10 cellular contexts compared by ENCODE assay signal in the genomic region with DNA sequence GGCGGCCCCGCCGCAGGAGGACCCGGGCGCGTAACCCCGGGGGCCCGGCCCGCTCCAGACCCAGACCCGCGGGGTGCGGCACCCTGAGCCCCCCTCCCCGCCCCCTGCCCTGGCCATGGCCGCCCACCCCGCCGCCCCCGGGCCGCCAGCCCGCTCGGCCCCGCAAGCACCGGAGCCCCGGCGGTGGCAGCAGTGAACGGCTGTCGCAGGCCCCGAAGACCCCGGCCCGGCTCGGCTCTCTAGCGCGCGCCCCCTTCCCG. TPM values are rescaled to one million over a fixed set of nuclear protein-coding genes. Genes with fewer than 3 reads are reported as not detected.
DNase-seq lines count a peak whose midpoint lies in the region; ATAC-seq and TF ChIP-seq lines count a peak whose summit lies in the region.
"Had no signal": no experiment of that assay in that cellular context is flagged by ENCODE, and none has a peak within 500 bp of the region (broad histone marks: within the 10 kb centered on the region; RNA-seq: fewer than 3 reads in every experiment).

No MANE protein-coding gene starts in this region.

- H3K4me3 Mint-ChIP-seq in MCF 10A (ENCODE audit: unreplicated experiment) = peak overlapping the region; percentile 73

- H3K18ac ChIP-seq in mesenchymal stem cell (ENCODE audit: low read depth in 1 of 2, low read length in 2 of 2) = no peak overlapping the region

- H3K27ac ChIP-seq in left ventricle myocardium inferior (replicated peaks) (peak overlapping the region; percentile 71), mesenchymal stem cell (ENCODE audit: low read length, poor library complexity, severe bottlenecking) (no peak overlapping the region), aorta (ENCODE audit: low read depth in 1 of 2, low read length in 2 of 2) (no peak overlapping the region)
- H3K27ac ChIP-seq: neutrophil had no signal

- H3K4me3 ChIP-seq in left ventricle myocardium inferior = peak overlapping the region; percentile 82
- H3K4me3 ChIP-seq in mesenchymal stem cell (ENCODE audit: insufficient read depth in 1 of 2, low read depth in 1 of 2, low read length in 2 of 2) = peak overlapping the region in 1 of 2 experiments; percentile 75
- H3K4me3 ChIP-seq in aorta (ENCODE audit: low read length in 2 of 2) = peak overlapping the region; percentile 87 to 89

- H3K4ac ChIP-seq in mesenchymal stem cell (ENCODE audit: low read depth in 1 of 2, low read length in 2 of 2) = no peak overlapping the region

- no peaks in the 10 kb centered on the region for H3K27me3 Mint-ChIP-seq in MCF 10A (ENCODE audit: insufficient read depth, unreplicated experiment)

- no peak overlapping the region for H3K14ac ChIP-seq in mesenchymal stem cell (ENCODE audit: low read length in 2 of 2)

- peaks cover 29% of the 10 kb centered on the region for H3K36me3 ChIP-seq in left ventricle myocardium inferior
- peaks cover 12 to 23% of the 10 kb centered on the region in 2 experiments for H3K36me3 ChIP-seq in mesenchymal stem cell (ENCODE audit: control insufficient read depth in 1 of 2, insufficient read depth in 2 of 2, low read depth in 1 of 2, low read length in 2 of 2)
- peaks cover 0 to 2% of the 10 kb centered on the region in 2 donors for H3K36me3 ChIP-seq in aorta (ENCODE audit: control insufficient read depth in 1 of 2, insufficient read depth in 2 of 2, low read length in 1 of 2)
- H3K36me3 ChIP-seq: neutrophil had no signal

- H2AFZ ChIP-seq in mesenchymal stem cell (ENCODE audit: low read depth, low read length) = no peak overlapping the region

- WGBS in mesenchymal stem cell = 0% methylated on average over 6 of the region's 34 CpGs
- 0% methylated on average over 34 of the region's 34 CpGs; no CpG with 5 or more reads in 1 of the 2 donors for WGBS in aorta, 2 donors

- DNase-seq in left ventricle myocardium inferior (no peak), cardiac septum (ENCODE audit: low spot score) (no peak), MCF 10A (ENCODE audit: unreplicated experiment) (no peak), mesenchymal stem cell (no peak), aorta (no peak), NCI-H1694 (lab: John Stamatoyannopoulos, UW) (no peak), AG20443 (ENCODE audit: low spot score) (no peak), LoVo (ENCODE audit: low spot score) (no peak)
- DNase-seq: cortex of kidney had no signal

- no peak overlapping the region for H2BK120ac ChIP-seq in mesenchymal stem cell (ENCODE audit: low read depth, low read length)

- H3K9me3 Mint-ChIP-seq in MCF 10A (ENCODE audit: unreplicated experiment) = no peaks in the 10 kb centered on the region

- no peak overlapping the region for H2AK5ac ChIP-seq in mesenchymal stem cell (ENCODE audit: low read length, severe bottlenecking)

- no peak overlapping the region for H2BK12ac ChIP-seq in mesenchymal stem cell (ENCODE audit: low read length in 2 of 2)

- no peak for ATAC-seq in aorta (ENCODE audit: low FRiP score)

- peak overlapping the region; percentile 96 for H3K4me2 ChIP-seq in mesenchymal stem cell (ENCODE audit: low read length, poor library complexity, severe bottlenecking)

- H3K27me3 ChIP-seq in left ventricle myocardium inferior (ENCODE audit: low read depth) (no peaks in the 10 kb centered on the region), mesenchymal stem cell (ENCODE audit: control insufficient read depth in 1 of 2, insufficient read depth in 1 of 2, low read length in 2 of 2) (peaks cover 11 to 23% of the 10 kb centered on the region in 2 experiments), aorta (ENCODE audit: control insufficient read depth in 1 of 2, insufficient read depth in 2 of 2, low read length in 1 of 2) (no peaks in the 10 kb centered on the region)

- H3K36me3 Mint-ChIP-seq in MCF 10A (ENCODE audit: insufficient read depth, unreplicated experiment) = peaks cover 28% of the 10 kb centered on the region

- CTCF ChIA-PET in MCF 10A (lab: Yijun Ruan, JAX) = no interaction called here

- intact Hi-C loops in left ventricle myocardium inferior (cut with micrococcal nuclease) = no loop called here
- intact Hi-C loops in cardiac septum (cut with DNase I) = no loop called here
- intact Hi-C loops in MCF 10A (cut with micrococcal nuclease) = no loop called here
- intact Hi-C loops in aorta (cut with DNase I) = no loop called here

- no peak overlapping the region for H3K23ac ChIP-seq in mesenchymal stem cell (ENCODE audit: low read length in 2 of 2)

- H3K79me1 ChIP-seq in mesenchymal stem cell (replicated peaks; ENCODE audit: low read length, poor library complexity, severe bottlenecking) = no peaks in the 10 kb centered on the region

- peaks cover 40% of the 10 kb centered on the region for H3K4me1 Mint-ChIP-seq in MCF 10A (ENCODE audit: insufficient read depth, unreplicated experiment)

- H3K4me1 ChIP-seq in left ventricle myocardium inferior = peaks cover 53% of the 10 kb centered on the region
- peaks cover 21% of the 10 kb centered on the region for H3K4me1 ChIP-seq in mesenchymal stem cell (ENCODE audit: control insufficient read depth, insufficient read depth, low read depth, low read length)
- H3K4me1 ChIP-seq in aorta (ENCODE audit: control insufficient read depth in 1 of 2, insufficient read depth in 2 of 2, low read length in 2 of 2) = peaks cover 0 to 4% of the 10 kb centered on the region in 2 donors

- no peak overlapping the region for H4K91ac ChIP-seq in mesenchymal stem cell (ENCODE audit: low read length)

- TF ChIP-seq CTCF in left ventricle myocardium inferior (IDR thresholded peaks at IDR 0.05; ENCODE audit: borderline replicate concordance) = no peak
- no peak for TF ChIP-seq CTCF in MCF 10A (IDR thresholded peaks at IDR 0.05; ENCODE audit: unreplicated experiment)

- no peak overlapping the region for H3K27ac Mint-ChIP-seq in MCF 10A (ENCODE audit: low read depth, unreplicated experiment)

- POLR2A ChIA-PET in MCF 10A (lab: Yijun Ruan, JAX) = interaction anchor here (0.7 to 4.1 kb wide), 4 partner anchors 10 to 28 kb away, joined by 3 to 26 read pairs (median 12); partner anchors contain the start of genes CYP27B1, EEF1AKMT3, METTL1 and TSPAN31

- no peak overlapping the region for H2BK5ac ChIP-seq in mesenchymal stem cell (ENCODE audit: low read depth, low read length, poor library complexity, severe bottlenecking)

- no peak overlapping the region for H4K8ac ChIP-seq in mesenchymal stem cell (ENCODE audit: low read length)

- H3K9me3 ChIP-seq in left ventricle myocardium inferior (replicated peaks) = no peaks in the 10 kb centered on the region
- H3K9me3 ChIP-seq in mesenchymal stem cell (ENCODE audit: control insufficient read depth, low read length) = no peaks in the 10 kb centered on the region
- H3K9me3 ChIP-seq in aorta (ENCODE audit: control insufficient read depth, low read length) = no peaks in the 10 kb centered on the region
- H3K9me3 ChIP-seq: neutrophil had no signal

- no peak overlapping the region for H2BK15ac ChIP-seq in mesenchymal stem cell (ENCODE audit: low read depth, poor library complexity, severe bottlenecking)

- no peak overlapping the region for H3K9ac ChIP-seq in mesenchymal stem cell (ENCODE audit: low read length)

- BruUV-seq in MCF 10A (replicated peaks; lab: Mats Ljungman, UMichigan) = no TSS peak

RNA-seq across cellular contexts. Expression of gene MARCHF9, which starts 0.2 kb away (rescaled TPM):
- 13.8 TPM for total RNA-seq in left ventricle myocardium inferior
- 13.1 TPM for total RNA-seq in cardiac septum
- 8.7 and 12.5 TPM in 2 replicates for total RNA-seq in MCF 10A (2022)
- 8.2 TPM for polyA plus RNA-seq in mesenchymal stem cell (2013, experiment 1 of 2)
- 8.2 TPM for polyA plus RNA-seq in mesenchymal stem cell (2013, experiment 2 of 2)
- 10 to 100 TPM; 10.8 to 17.1 TPM for total RNA-seq in aorta
- 10 to 100 TPM in 1 of 2 donors, 1 to 10 TPM in 1; 4.8 to 29.9 TPM for polyA plus RNA-seq in aorta

RNA-seq across cellular contexts. Expression of gene CDK4, which starts 3.0 kb away (rescaled TPM):
- total RNA-seq in left ventricle myocardium inferior (41.3 TPM), cardiac septum (46.3 TPM), MCF 10A (2022) (117 and 123 TPM in 2 replicates), aorta (10 to 100 TPM; 54.6 to 55.0 TPM)
- 168 TPM for polyA plus RNA-seq in mesenchymal stem cell (2013, experiment 1 of 2)
- 171 TPM for polyA plus RNA-seq in mesenchymal stem cell (2013, experiment 2 of 2)
- 10 to 100 TPM; 44.7 to 60.4 TPM for polyA plus RNA-seq in aorta

RNA-seq across cellular contexts. Expression of gene TSPAN31, which starts 10.3 kb away (rescaled TPM):
- total RNA-seq in left ventricle myocardium inferior (27.2 TPM), cardiac septum (25.1 TPM), MCF 10A (2022) (24.8 and 30.9 TPM in 2 replicates), aorta (10 to 100 TPM; 31.4 to 37.6 TPM)
- polyA plus RNA-seq in mesenchymal stem cell (2013, experiment 1 of 2) = 22.7 TPM
- polyA plus RNA-seq in mesenchymal stem cell (2013, experiment 2 of 2) = 23.2 TPM
- 10 to 100 TPM; 27.4 to 40.6 TPM for polyA plus RNA-seq in aorta

RNA-seq across cellular contexts. Expression of gene CYP27B1, which starts 11.8 kb away (rescaled TPM):
- total RNA-seq in left ventricle myocardium inferior (not detected), cardiac septum (0.24 TPM), MCF 10A (2022) (12.6 and 27.5 TPM in 2 replicates), aorta (1 to 10 TPM in 1 of 2 donors, under 1 TPM in 1; 0.94 to 1.5 TPM)
- 0.32 TPM for polyA plus RNA-seq in mesenchymal stem cell (2013, experiment 1 of 2)
- 0.29 TPM for polyA plus RNA-seq in mesenchymal stem cell (2013, experiment 2 of 2)
- under 1 TPM in 1 of 2 donors, not detected in 1; 0.28 TPM for polyA plus RNA-seq in aorta

RNA-seq across cellular contexts. Expression of gene AGAP2, which starts 16.6 kb away (rescaled TPM):
- total RNA-seq in left ventricle myocardium inferior (6.5 TPM), cardiac septum (6.1 TPM), MCF 10A (2022) (0.19 TPM in 1 of 2 replicates, not detected in the other), aorta (1 to 10 TPM; 2.6 to 3.6 TPM)
- polyA plus RNA-seq in mesenchymal stem cell (2013, experiment 1 of 2) = 0.03 TPM
- 0.04 TPM for polyA plus RNA-seq in mesenchymal stem cell (2013, experiment 2 of 2)
- under 1 TPM; 0.18 to 0.88 TPM for polyA plus RNA-seq in aorta
